In the genomic region with DNA sequence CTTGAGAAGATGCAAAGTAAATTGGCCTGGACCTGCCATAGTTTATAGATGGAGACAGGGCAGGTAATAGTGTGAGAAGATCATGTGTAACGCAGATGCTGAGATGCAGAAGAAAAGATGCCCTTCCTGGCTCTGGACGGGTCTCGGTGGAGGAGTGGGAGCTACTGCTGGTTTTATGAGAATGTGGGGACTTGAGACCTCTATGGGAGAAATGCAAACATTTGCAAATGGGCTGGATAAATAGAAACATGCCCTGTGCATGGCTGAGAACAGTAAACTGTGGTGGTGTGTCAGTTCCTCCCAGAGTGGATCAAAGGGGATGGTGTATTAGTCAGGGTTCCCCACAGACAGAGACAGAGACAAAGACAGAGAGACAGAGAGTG, we compare ENCODE assay signal across 15 cellular contexts. TPM values are rescaled to one million over a fixed set of nuclear protein-coding genes. Genes with fewer than 3 reads are reported as not detected.
A peak's percentile ranks its signal among the peaks of the same experiment; 100 is the strongest.
DNase-seq lines count a peak whose midpoint lies in the region; ATAC-seq and TF ChIP-seq lines count a peak whose summit lies in the region.
"Had no signal": no experiment of that assay in that cellular context is flagged by ENCODE, and none has a peak within 500 bp of the region (broad histone marks: within the 10 kb centered on the region; RNA-seq: fewer than 3 reads in every experiment).

No MANE protein-coding gene starts in this region.

- no peaks in the 10 kb centered on the region for H3K9me3 Mint-ChIP-seq in activated naive CD4-positive, alpha-beta T cell treated with anti-CD3 and anti-CD28 coated beads, Interleukin-2, amount 50 U/mL, for 72 hours
- H3K9me3 Mint-ChIP-seq in glutamatergic neuron (ENCODE audit: unreplicated experiment) = peaks cover 6% of the 10 kb centered on the region

- peak; percentile 35 for ATAC-seq in HG03354 (IDR thresholded peaks at IDR 0.05; ENCODE audit: poor library complexity, severe bottlenecking, unreplicated experiment)
- ATAC-seq in activated naive CD4-positive, alpha-beta T cell treated with anti-CD3 and anti-CD28 coated beads, Interleukin-2, amount 50 U/mL, for 72 hours = peak; percentile 72 to 80

- H3K9ac ChIP-seq in BLaER1 = peak overlapping the region; percentile 68; the same call in 1 of the 2 replicates

- peak overlapping the region; percentile 88 for H3K27ac ChIP-seq in BLaER1

- no peak for TF ChIP-seq CTCF in GM10266 (IDR thresholded peaks at IDR 0.05; ENCODE audit: control insufficient read depth, insufficient read depth, low read depth, missing control alignments)
- TF ChIP-seq CTCF in glutamatergic neuron (IDR thresholded peaks at IDR 0.05; ENCODE audit: partially characterized antibody, unreplicated experiment) = no peak

- peak overlapping the region; percentile 97 for H3K4me2 ChIP-seq in BLaER1

- H3K36me3 ChIP-seq in BLaER1 = no peaks in the 10 kb centered on the region

- no peak overlapping the region for H3K4me3 Mint-ChIP-seq in glutamatergic neuron (ENCODE audit: unreplicated experiment)

- DNase-seq in GM10266 (ENCODE audit: extremely low spot score) (peak; percentile 60), glutamatergic neuron (no peak), kidney glomerular epithelial cell (lab: John Stamatoyannopoulos, UW) (no peak), amniotic stem cell (lab: John Stamatoyannopoulos, UW) (no peak), NOMO-1 treated with DMSO at 0.1 percent for 48 hours (lab: John Stamatoyannopoulos, UW; ENCODE audit: unreplicated experiment) (no peak)
- peak; percentile 33 to 55 for DNase-seq in activated naive CD4-positive, alpha-beta T cell treated with anti-CD3 and anti-CD28 coated beads, Interleukin-2, amount 50 U/mL, for 72 hours (ENCODE audit: low spot score in 2 of 2)
- DNase-seq: amygdala, NCI-H2107 had no signal

- H3K4me3 ChIP-seq in BLaER1 = peak overlapping the region; percentile 49

- peaks cover 17 to 70% of the 10 kb centered on the region in 2 donors for H3K36me3 Mint-ChIP-seq in activated naive CD4-positive, alpha-beta T cell treated with anti-CD3 and anti-CD28 coated beads, Interleukin-2, amount 50 U/mL, for 72 hours
- peaks cover 5% of the 10 kb centered on the region for H3K36me3 Mint-ChIP-seq in glutamatergic neuron (ENCODE audit: unreplicated experiment)

- peak overlapping the region; percentile 84 to 85 for H3K27ac Mint-ChIP-seq in activated naive CD4-positive, alpha-beta T cell treated with anti-CD3 and anti-CD28 coated beads, Interleukin-2, amount 50 U/mL, for 72 hours
- no peak overlapping the region for H3K27ac Mint-ChIP-seq in glutamatergic neuron (ENCODE audit: unreplicated experiment)

- peaks cover 5% of the 10 kb centered on the region for H3K4me1 Mint-ChIP-seq in glutamatergic neuron (ENCODE audit: low read depth, unreplicated experiment)

- H3K27me3 Mint-ChIP-seq in glutamatergic neuron (ENCODE audit: unreplicated experiment) = peaks cover 4% of the 10 kb centered on the region

- no peaks in the 10 kb centered on the region for H4K20me1 ChIP-seq in BLaER1

- H3K4me1 ChIP-seq in BLaER1 = peaks cover 67% of the 10 kb centered on the region

- H3K27me3 ChIP-seq in BLaER1 = no peaks in the 10 kb centered on the region

- H3K9me3 ChIP-seq in BLaER1 = peaks cover 10% of the 10 kb centered on the region

RNA-seq across cellular contexts. Expression of a gene that starts 21.9 kb away (rescaled TPM):
- 10 to 100 TPM; 13.0 to 51.9 TPM for total RNA-seq in activated naive CD4-positive, alpha-beta T cell treated with anti-CD3 and anti-CD28 coated beads, Interleukin-2, amount 50 U/mL, for 72 hours
- total RNA-seq in glutamatergic neuron (ENCODE audit: unreplicated experiment) = not detected
- total RNA-seq: dermis blood vessel endothelial cell, H1, renal cortical epithelial cell, SK-MEL-5 had no signal

RNA-seq across cellular contexts. Expression of a gene that starts 29.7 kb away (rescaled TPM):
- total RNA-seq in activated naive CD4-positive, alpha-beta T cell treated with anti-CD3 and anti-CD28 coated beads, Interleukin-2, amount 50 U/mL, for 72 hours = 10 to 100 TPM in 1 of 2 donors, 1 to 10 TPM in 1; 9.8 to 68.6 TPM
- total RNA-seq in glutamatergic neuron (ENCODE audit: unreplicated experiment) = 0.71 TPM
- total RNA-seq: dermis blood vessel endothelial cell, H1 had no signal

RNA-seq across cellular contexts. Expression of a gene that starts 59.3 kb away (rescaled TPM):
- not detected for total RNA-seq in activated naive CD4-positive, alpha-beta T cell treated with anti-CD3 and anti-CD28 coated beads, Interleukin-2, amount 50 U/mL, for 72 hours
- not detected for total RNA-seq in glutamatergic neuron (ENCODE audit: unreplicated experiment)
- total RNA-seq: dermis blood vessel endothelial cell, H1, renal cortical epithelial cell, SK-MEL-5, subcutaneous adipose tissue had no signal

Comparison
In these comparisons a context has a peak if more than half of its experiments do, and no peak if none do; other contexts are left out.
1. DNase-seq: peak in GM10266 (single experiment) and activated naive CD4-positive, alpha-beta T cell treated with anti-CD3 and anti-CD28 coated beads, Interleukin-2, amount 50 U/mL, for 72 hours (2 of 2); none in glutamatergic neuron (single experiment), kidney glomerular epithelial cell (single experiment), amniotic stem cell (single experiment) and NOMO-1 treated with DMSO at 0.1 percent for 48 hours (single experiment).
2. RNA of a gene that starts 21.9 kb away (total RNA-seq): 13.0 to 51.9 TPM in activated naive CD4-positive, alpha-beta T cell treated with anti-CD3 and anti-CD28 coated beads, Interleukin-2, amount 50 U/mL, for 72 hours; not detected in glutamatergic neuron (single experiment); every median in the first group is over 10 times any median in the second.